ENCODE assay signal across 8 cellular contexts in the genomic region with DNA sequence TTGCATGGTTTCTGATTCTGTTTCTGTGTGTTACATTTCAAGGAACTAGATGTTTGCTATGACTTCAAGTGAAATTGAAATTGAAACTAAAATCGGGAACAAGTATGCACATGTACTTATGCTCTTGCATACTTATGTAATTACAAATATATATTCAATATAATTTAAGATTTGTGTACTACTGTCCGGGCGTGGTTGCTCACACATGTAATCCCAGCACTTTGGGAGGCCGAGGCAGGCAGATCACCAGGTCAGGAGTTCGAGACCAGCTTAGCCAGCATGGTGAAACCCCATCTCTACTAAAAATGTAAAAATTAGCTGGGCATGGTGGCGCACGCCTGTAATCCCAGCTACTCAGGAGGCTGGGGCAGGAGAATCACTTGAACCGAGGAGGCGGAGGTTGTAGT. TPM values are rescaled to one million over a fixed set of nuclear protein-coding genes. Genes with fewer than 3 reads are reported as not detected.
DNase-seq lines count a peak whose midpoint lies in the region; ATAC-seq and TF ChIP-seq lines count a peak whose summit lies in the region.
"Not testable (repeated sequence)": the region's sequence is repeated elsewhere in the genome, so short reads cannot be mapped to it uniquely, and the experiment has no call there.

No MANE protein-coding gene starts in this region.

- WGBS in esophagus, 2 donors = 44 to 50% methylated on average over 9 of the region's 9 CpGs
- WGBS in tibial nerve, 2 donors = 86% methylated on average over 9 of the region's 9 CpGs

- peak; percentile 96 for ATAC-seq in GM21447 (IDR thresholded peaks at IDR 0.05; ENCODE audit: unreplicated experiment)
- ATAC-seq in HG03108 (IDR thresholded peaks at IDR 0.05; ENCODE audit: unreplicated experiment) = peak; percentile 82

- H3K4me1 ChIP-seq in esophagus (ENCODE audit: control insufficient read depth in 2 of 2, insufficient read depth in 2 of 2, low read length in 1 of 2); tibial nerve: not testable (repeated sequence)
- peaks cover 23% of the 10 kb centered on the region for H3K4me1 ChIP-seq in muscle layer of colon (ENCODE audit: insufficient read depth, low read length)

- not testable (repeated sequence) for H3K9me3 ChIP-seq in esophagus (ENCODE audit: control insufficient read depth in 2 of 2, insufficient read depth in 1 of 2, low read depth in 1 of 2, low read length in 1 of 2); muscle layer of colon (ENCODE audit: low read length); tibial nerve

- not testable (repeated sequence) for H3K9ac ChIP-seq in muscle layer of colon (ENCODE audit: low read length)

- not testable (repeated sequence) for H3K27me3 ChIP-seq in esophagus (ENCODE audit: control insufficient read depth in 1 of 2, insufficient read depth in 2 of 2, low read length in 2 of 2); muscle layer of colon (ENCODE audit: control insufficient read depth in 1 of 2, insufficient read depth in 2 of 2, low read length in 2 of 2); tibial nerve

- TF ChIP-seq POLR2A in tibial nerve (IDR thresholded peaks at IDR 0.05) = not testable (repeated sequence)

- peak overlapping the region; percentile 78 to 92 for H3K27ac ChIP-seq in esophagus (ENCODE audit: low read depth in 2 of 2, low read length in 1 of 2)
- H3K27ac ChIP-seq in muscle layer of colon (ENCODE audit: low read depth, low read length) = peak overlapping the region; percentile 60
- H3K27ac ChIP-seq in tibial nerve = peak overlapping the region in 3 of 4 donors; percentile 9 to 63 (median 48)

- H3K4me3 ChIP-seq in esophagus (ENCODE audit: low read depth in 1 of 2, low read length in 2 of 2) = peak overlapping the region; percentile 36 to 45
- peak overlapping the region in 1 of 2 donors; percentile 42 for H3K4me3 ChIP-seq in muscle layer of colon (ENCODE audit: low read depth in 1 of 2, low read length in 2 of 2)
- H3K4me3 ChIP-seq in tibial nerve = peak overlapping the region in 2 of 4 donors; percentile 10 to 43

- not testable (repeated sequence) for TF ChIP-seq EP300 in tibial nerve (IDR thresholded peaks at IDR 0.05)

- not testable (repeated sequence) for TF ChIP-seq CTCF in GM13977 (IDR thresholded peaks at IDR 0.05; ENCODE audit: extremely low read depth, insufficient read depth, missing control alignments); tibial nerve (IDR thresholded peaks at IDR 0.05)

- in situ Hi-C loops in GM13977 (cut with MboI; ENCODE audit: low pct_unique_long_range_greater_than_20kb, low sequenced_read_pairs, unreplicated experiment) = not testable (repeated sequence)

- not testable (repeated sequence) for H3K36me3 ChIP-seq in esophagus (ENCODE audit: control insufficient read depth in 2 of 2, insufficient read depth in 2 of 2, low read length in 1 of 2); muscle layer of colon (ENCODE audit: insufficient read depth, low read length); tibial nerve

- DNase-seq in GM13977 (ENCODE audit: low spot score) = peak; percentile 46
- peak; percentile 36 for DNase-seq in NOMO-1 treated with dmso at 0.1 percent for 144 hours (lab: John Stamatoyannopoulos, UW; ENCODE audit: unreplicated experiment)
- peak; percentile 9 for DNase-seq in activated T-cell treated with anti-CD3 and anti-CD28 coated beads for 4 hours
- DNase-seq in tibial nerve (ENCODE audit: low spot score in 2 of 2) = not testable (repeated sequence)

RNA-seq across cellular contexts. Expression of gene RPS6KA5, which starts 37.8 kb away (rescaled TPM):
- polyA plus RNA-seq in esophagus = 1 to 10 TPM in 1 of 2 donors, under 1 TPM in 1; 0.83 to 2.3 TPM
- total RNA-seq in tibial nerve = 10 to 100 TPM in 2 of 4 donors, 1 to 10 TPM in 2; 8.4 to 12.7 (median 10.1) TPM
